Comparison of ENCODE assay signal across 18 cellular contexts in genomic region chr15:91136386-91136923, GRCh38. TPM values are rescaled to one million over a fixed set of nuclear protein-coding genes. Genes with fewer than 3 reads are reported as not detected.
DNase-seq lines count a peak whose midpoint lies in the region; ATAC-seq and TF ChIP-seq lines count a peak whose summit lies in the region.
"Had no signal": no experiment of that assay in that cellular context is flagged by ENCODE, and none has a peak within 500 bp of the region (broad histone marks: within the 10 kb centered on the region; RNA-seq: fewer than 3 reads in every experiment).

No MANE protein-coding gene starts in this region.

- no peak for ATAC-seq in IMR-90 (ENCODE audit: low read depth)
- ATAC-seq: A549 had no signal

- dilution Hi-C loops in IMR-90 (cut with HindIII; ENCODE audit: low sequenced_read_pairs, unreplicated experiment): no loop called here

- no peak overlapping the region for H3K18ac ChIP-seq in IMR-90 (ENCODE audit: low read depth, low read length)
- H3K18ac ChIP-seq in neuronal stem cell (ENCODE audit: low read length): peak overlapping the region; percentile 33

- H2AK5ac ChIP-seq in IMR-90 (ENCODE audit: low read depth, low read length): no peak overlapping the region
- H2AK5ac ChIP-seq in neuronal stem cell (ENCODE audit: low read depth, low read length): no peak overlapping the region

- H3K4me2 ChIP-seq in IMR-90 (ENCODE audit: low read depth, low read length): no peak overlapping the region
- no peak overlapping the region for H3K4me2 ChIP-seq in neuronal stem cell (ENCODE audit: insufficient read depth, low read length, poor library complexity, severe bottlenecking)
- H3K4me2 ChIP-seq: A549 had no signal

- no peak overlapping the region for H4K8ac ChIP-seq in IMR-90 (ENCODE audit: low read depth in 2 of 2, low read length in 2 of 2)
- H4K8ac ChIP-seq in neuronal stem cell (ENCODE audit: low read depth, low read length): no peak overlapping the region

- intact Hi-C loops in IMR-90 (cut with micrococcal nuclease): no loop called here

- H2BK120ac ChIP-seq in IMR-90 (ENCODE audit: low read depth, low read length): no peak overlapping the region
- no peak overlapping the region for H2BK120ac ChIP-seq in neuronal stem cell (ENCODE audit: low read depth, low read length)

- H2BK5ac ChIP-seq in IMR-90 (ENCODE audit: low read depth, low read length, poor library complexity, severe bottlenecking) (no peak overlapping the region), neuronal stem cell (ENCODE audit: low read length) (no peak overlapping the region)

- in situ Hi-C loops in IMR-90 (cut with MboI; ENCODE audit: low sequenced_read_pairs): no loop called here

- TF ChIP-seq POLR2A in IMR-90 (IDR thresholded peaks at IDR 0.05; ENCODE audit: low read depth, low read length): no peak

- H3K23ac ChIP-seq in IMR-90 (ENCODE audit: low read depth, low read length) (no peak overlapping the region), neuronal stem cell (ENCODE audit: low read depth, low read length, poor library complexity) (no peak overlapping the region)

- no peak for TF ChIP-seq RAD21 in IMR-90 (IDR thresholded peaks at IDR 0.05; ENCODE audit: low read length)

- H3K4me1 ChIP-seq in IMR-90 (ENCODE audit: control insufficient read depth, insufficient read depth, low read length) (no peaks in the 10 kb centered on the region), neuronal stem cell (ENCODE audit: control insufficient read depth in 2 of 2, insufficient read depth in 1 of 2, low read depth in 1 of 2, low read length in 2 of 2) (peaks cover 0 to 4% of the 10 kb centered on the region in 2 donors)
- H3K4me1 ChIP-seq: A549, Caco-2 had no signal

- H3K9ac ChIP-seq in IMR-90 (ENCODE audit: low read depth, low read length) (no peak overlapping the region), neuronal stem cell (ENCODE audit: low read depth, low read length, poor library complexity) (no peak overlapping the region)

- H3K36me3 ChIP-seq in IMR-90 (ENCODE audit: control insufficient read depth, insufficient read depth, low read length) (no peaks in the 10 kb centered on the region), neuronal stem cell (replicated peaks in 1 of 2; ENCODE audit: control insufficient read depth in 2 of 2, insufficient read depth in 2 of 2, low read length in 2 of 2) (no peaks in the 10 kb centered on the region), MG63 (no peaks in the 10 kb centered on the region)

- no peak for TF ChIP-seq CTCF in IMR-90 (conservative IDR thresholded peaks at IDR 0.05; ENCODE audit: low read depth, low read length)

- H4K91ac ChIP-seq in IMR-90 (ENCODE audit: insufficient read depth, low read depth, low read length): no peak overlapping the region
- H4K91ac ChIP-seq in neuronal stem cell (ENCODE audit: low read depth, low read length, poor library complexity): no peak overlapping the region

- no TSS peak for BruUV-seq in IMR-90 (replicated peaks; lab: Mats Ljungman, UMichigan)

- H3K27ac ChIP-seq in IMR-90 (ENCODE audit: insufficient read depth, low read length) (no peak overlapping the region), neuronal stem cell (replicated peaks; ENCODE audit: low read length) (no peak overlapping the region)
- H3K27ac ChIP-seq: 22Rv1, A549, C4-2B had no signal

- DNase-seq in NCI-H1417 (lab: John Stamatoyannopoulos, UW) (peak in 2 of 3 experiments; percentile 26 to 63), NCI-H1417 treated with DMSO at 0.1 percent for 48 hours (lab: John Stamatoyannopoulos, UW) (no peak), IMR-90 (no peak), SHP77 (lab: John Stamatoyannopoulos, UW) (peak; percentile 28 to 35), neuronal stem cell (ENCODE audit: low spot score) (no peak), amygdala (lab: John Stamatoyannopoulos, UW) (no peak), HuH-7 (ENCODE audit: low spot score) (no peak), MG63 (no peak)
- DNase-seq: AML-193; Caco-2; CD4-positive, alpha-beta T cell; GDM1; H9 had no signal

- 67% methylated on average over 3 of the region's 9 CpGs; no CpG with 5 or more reads in 1 of the 2 experiments for WGBS in IMR-90 (ENCODE audit: extremely low coverage in 2 of 2, insufficient read length in 1 of 2), 2 experiments
- WGBS in neuronal stem cell (ENCODE audit: extremely low coverage in 2 of 2, insufficient read length in 2 of 2, insufficient replicate concordance in 1 of 2), 2 donors: no CpG with 5 or more reads among the region's 9 CpGs

- H3K9me3 ChIP-seq in IMR-90 (ENCODE audit: control insufficient read depth, insufficient read depth, low read length): no peaks in the 10 kb centered on the region
- peaks cover 0 to 2% of the 10 kb centered on the region in 2 donors for H3K9me3 ChIP-seq in neuronal stem cell (replicated peaks in 1 of 2; ENCODE audit: control insufficient read depth in 2 of 2, insufficient read depth in 1 of 2, low read depth in 1 of 2, low read length in 2 of 2)
- H3K9me3 ChIP-seq in MG63: 0 out of 2 replicates have a peak, but pooled peaks cover 2% of the 10 kb centered on the region
- H3K9me3 ChIP-seq: Caco-2 had no signal

- H3K14ac ChIP-seq in IMR-90 (replicated peaks; ENCODE audit: low read depth, low read length): no peak overlapping the region
- H3K14ac ChIP-seq in neuronal stem cell (ENCODE audit: low read length): no peak overlapping the region

- no peaks in the 10 kb centered on the region for H3K9me1 ChIP-seq in IMR-90 (ENCODE audit: insufficient read depth, low read length)

- POLR2A ChIA-PET in IMR-90 (lab: Charles Lee; ENCODE audit: unreplicated experiment): no interaction called here

- H4K5ac ChIP-seq in IMR-90 (ENCODE audit: low read depth, low read length): no peak overlapping the region

- no peaks in the 10 kb centered on the region for H4K20me1 ChIP-seq in IMR-90 (ENCODE audit: insufficient read depth, low read length)

- H2BK12ac ChIP-seq in neuronal stem cell (ENCODE audit: low read length): no peak overlapping the region

- CTCF ChIA-PET in IMR-90 (lab: Yijun Ruan, JAX): no interaction called here

- H3K27me3 ChIP-seq in IMR-90 (ENCODE audit: control insufficient read depth, insufficient read depth, low read length) (no peaks in the 10 kb centered on the region; the same call in 1 of the 2 replicates), neuronal stem cell (ENCODE audit: control insufficient read depth in 3 of 3, insufficient read depth in 3 of 3, low read depth in 1 of 3, low read length in 3 of 3) (peaks cover 0 to 3% (median 0%) of the 10 kb centered on the region in 3 experiments), MG63 (peaks cover 13% of the 10 kb centered on the region)

- H3K4me3 ChIP-seq in IMR-90 (ENCODE audit: insufficient read depth, low read depth, low read length) (no peak overlapping the region), neuronal stem cell (ENCODE audit: low read length in 2 of 2) (no peak overlapping the region), MG63 (no peak overlapping the region)
- H3K4me3 ChIP-seq: A549 had no signal

- H2AFZ ChIP-seq in IMR-90 (replicated peaks; ENCODE audit: low read length, poor library complexity): no peak overlapping the region
- H2AFZ ChIP-seq in neuronal stem cell (ENCODE audit: low read length): no peak overlapping the region

- H3K4ac ChIP-seq in IMR-90 (ENCODE audit: low read depth, low read length) (no peak overlapping the region), neuronal stem cell (ENCODE audit: low read length) (no peak overlapping the region)

- H2BK20ac ChIP-seq in IMR-90 (ENCODE audit: low read depth, low read length): no peak overlapping the region

- H3K79me1 ChIP-seq in IMR-90 (ENCODE audit: low read depth in 1 of 2, low read length in 2 of 2) (no peaks in the 10 kb centered on the region), neuronal stem cell (ENCODE audit: low read depth, low read length) (no peaks in the 10 kb centered on the region)

- H3K56ac ChIP-seq in IMR-90 (ENCODE audit: extremely low read depth, insufficient read depth, low read length): no peak overlapping the region

- H2AK9ac ChIP-seq in IMR-90 (replicated peaks; ENCODE audit: low read depth, low read length, poor library complexity): peak overlapping the region; percentile 24

- no peak overlapping the region for H2BK15ac ChIP-seq in IMR-90 (ENCODE audit: low read depth, low read length)
- H2BK15ac ChIP-seq in neuronal stem cell (ENCODE audit: low read length): no peak overlapping the region

TF ChIP-seq in IMR-90, 13 proteins besides CTCF, POLR2A, EP300 and RAD21 (continues in another document):
- no peak for TF ChIP-seq MAZ (IDR thresholded peaks at IDR 0.05; ENCODE audit: borderline replicate concordance, low read depth, low read length)
- no peak for TF ChIP-seq BHLHE40 (IDR thresholded peaks at IDR 0.05; ENCODE audit: low read depth, low read length)
- TF ChIP-seq MAFK (IDR thresholded peaks at IDR 0.05; ENCODE audit: low read depth, low read length): no peak
- no peak for TF ChIP-seq CEBPB (IDR thresholded peaks at IDR 0.05; ENCODE audit: low read depth, low read length)
- no peak for TF ChIP-seq ELK1 (IDR thresholded peaks at IDR 0.05; ENCODE audit: borderline replicate concordance, low read depth, low read length)
- TF ChIP-seq CHD1 (IDR thresholded peaks at IDR 0.05; ENCODE audit: low read depth, low read length): no peak
- no peak for TF ChIP-seq NFE2L2 (IDR thresholded peaks at IDR 0.05; ENCODE audit: low read depth, low read length)
- TF ChIP-seq RCOR1 (IDR thresholded peaks at IDR 0.05; ENCODE audit: insufficient replicate concordance, low read length): no peak
- TF ChIP-seq RFX5 (IDR thresholded peaks at IDR 0.05; ENCODE audit: low read depth, low read length): no peak
- no peak for TF ChIP-seq MXI1 (IDR thresholded peaks at IDR 0.05; ENCODE audit: borderline replicate concordance, low read depth, low read length)
- TF ChIP-seq FOS (IDR thresholded peaks at IDR 0.05; ENCODE audit: low read depth, low read length): no peak

RNA-seq across cellular contexts. Expression of gene SV2B, which starts 36.4 kb away (rescaled TPM):
- total RNA-seq in IMR-90 (2012; rRNA removed): not detected in 2 replicates
- not detected in 2 replicates for polyA plus RNA-seq in IMR-90 (2012; rRNA removed)
- polyA plus RNA-seq in IMR-90 (2012; cell fraction: cytosol; rRNA removed): not detected in 2 replicates
- polyA plus RNA-seq in IMR-90 (2012; cell fraction: nucleus; rRNA removed; ENCODE audit: low replicate concordance): not detected in 2 replicates
- 0.11 TPM for polyA plus RNA-seq in neuronal stem cell (2013, experiment 1 of 2)
- 0.12 TPM for polyA plus RNA-seq in neuronal stem cell (2013, experiment 2 of 2)
- total RNA-seq in MG63 (2014; rRNA removed; shearing (Covaris generic); ENCODE audit: low replicate concordance): not detected in 2 replicates
- total RNA-seq: Caco-2; CD4-positive, alpha-beta T cell; H9; HT-29 had no signal
- polyA plus RNA-seq: BJ had no signal

Comparison
In these comparisons a context has a peak if more than half of its experiments do, and no peak if none do; other contexts are left out.
1. DNase-seq: peak in NCI-H1417 (2 of 3) and SHP77 (2 of 2); none in NCI-H1417 treated with DMSO at 0.1 percent for 48 hours (single experiment), IMR-90 (single experiment), neuronal stem cell (single experiment), amygdala (0 of 56), HuH-7 (single experiment) and MG63 (single experiment).